ENCODE assay signal across 25 cellular contexts in the genomic region with DNA sequence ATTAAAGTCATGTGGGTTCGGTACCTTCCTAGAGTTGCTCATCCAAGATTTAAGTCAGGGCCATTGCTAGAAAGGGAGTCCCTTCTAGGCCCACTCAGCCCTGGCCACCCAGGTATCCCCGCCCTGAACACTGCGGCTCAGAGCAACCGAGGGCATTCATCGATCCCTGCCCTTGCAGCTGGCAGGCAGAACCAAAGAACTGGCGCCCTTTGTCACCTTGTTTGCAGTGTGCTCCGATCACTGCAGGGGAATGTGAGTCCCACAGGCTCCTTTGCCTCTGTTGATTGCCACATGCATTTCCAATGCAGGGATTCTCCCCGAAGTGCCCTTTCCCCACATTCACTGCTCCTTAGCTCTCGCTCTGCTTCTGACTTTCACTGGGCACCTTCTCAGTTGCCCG.
DNase-seq lines count a peak whose midpoint lies in the region; ATAC-seq, FAIRE-seq and TF ChIP-seq lines count a peak whose summit lies in the region.
"Had no signal": no experiment of that assay in that cellular context is flagged by ENCODE, and none has a peak within 500 bp of the region (broad histone marks: within the 10 kb centered on the region; RNA-seq: fewer than 3 reads in every experiment).

No MANE protein-coding gene starts in this region.

- DNase-seq in GM23338 (ENCODE audit: low spot score) (no peak), H1 (ENCODE audit: low read depth in 1 of 2, low spot score in 2 of 2) (no peak), neuronal stem cell (ENCODE audit: low spot score) (no peak), Peyer's patch (no peak), activated T-cell treated with anti-CD3 and anti-CD28 coated beads for 4 hours (no peak), left lung (no peak)
- DNase-seq: Caco-2; CD4-positive, CD25-positive, alpha-beta regulatory T cell; CD8-positive, alpha-beta T cell; DMS153; DMS79; EL; GDM1; GM23248; HFFc6 had no signal

- H2BK20ac ChIP-seq in H1 (ENCODE audit: low read length): no peak overlapping the region

- ATAC-seq in GM23338 (no peak), left lung (no peak)
- ATAC-seq: CD8-positive, alpha-beta T cell; GM12878 had no signal

- no peak overlapping the region for H3K4me3 ChIP-seq in GM23338
- H3K4me3 ChIP-seq in H1 (ENCODE audit: extremely low read depth in 1 of 4, insufficient read depth in 2 of 4, low read depth in 3 of 4, low read length in 4 of 4): no peak overlapping the region
- H3K4me3 ChIP-seq in liver (ENCODE audit: low read depth in 1 of 3, low read length in 3 of 3): no peak overlapping the region
- H3K4me3 ChIP-seq in neuronal stem cell (ENCODE audit: low read length in 2 of 2): no peak overlapping the region
- H3K4me3 ChIP-seq in Peyer's patch: no peak overlapping the region
- H3K4me3 ChIP-seq in left lung: no peak overlapping the region
- H3K4me3 ChIP-seq: BLaER1, GM12878, GM23248, HAP-1 had no signal

- H2BK120ac ChIP-seq in H1 (replicated peaks; ENCODE audit: low read depth, low read length) (no peak overlapping the region), neuronal stem cell (ENCODE audit: low read depth, low read length) (no peak overlapping the region)

- no peak overlapping the region for H3K27ac Mint-ChIP-seq in GM23338
- H3K27ac Mint-ChIP-seq: B cell; CD4-positive, CD25-positive, alpha-beta regulatory T cell; CD8-positive, alpha-beta T cell; HFFc6 had no signal

- H3K27me3 Mint-ChIP-seq in GM23338 (ENCODE audit: insufficient read depth, low read depth, poor library complexity): peaks cover 3% of the 10 kb centered on the region
- H3K27me3 Mint-ChIP-seq: CD4-positive, CD25-positive, alpha-beta regulatory T cell had no signal

- no peak for TF ChIP-seq EP300 in H1 (IDR thresholded peaks at IDR 0.05; ENCODE audit: borderline replicate concordance in 1 of 2, low read depth in 2 of 2, low read length in 2 of 2)

- H3K14ac ChIP-seq in H1 (ENCODE audit: insufficient read length) (no peak overlapping the region), neuronal stem cell (ENCODE audit: low read length) (no peak overlapping the region)

- no peak overlapping the region for H2BK5ac ChIP-seq in H1 (ENCODE audit: low read depth, low read length)
- no peak overlapping the region for H2BK5ac ChIP-seq in neuronal stem cell (ENCODE audit: low read length)

- H3K36me3 Mint-ChIP-seq in GM23338 (ENCODE audit: low read depth): no peaks in the 10 kb centered on the region
- H3K36me3 Mint-ChIP-seq: CD4-positive, CD25-positive, alpha-beta regulatory T cell; CD8-positive, alpha-beta T cell had no signal

- 0 out of 2 replicates have a peak, but pooled peaks cover 2% of the 10 kb centered on the region for H3K79me1 ChIP-seq in H1 (ENCODE audit: low read depth, low read length)
- no peaks in the 10 kb centered on the region for H3K79me1 ChIP-seq in neuronal stem cell (ENCODE audit: low read depth, low read length)

- TF ChIP-seq RAD21 in H1 (IDR thresholded peaks at IDR 0.05 in 1 of 2, conservative IDR thresholded peaks at IDR 0.05 in 1 of 2; ENCODE audit: low read depth in 2 of 2, low read length in 2 of 2) (no peak), liver (IDR thresholded peaks at IDR 0.05) (no peak)

- H4K8ac ChIP-seq in H1 (ENCODE audit: extremely low read depth, insufficient read depth, low read length) (no peak overlapping the region), neuronal stem cell (ENCODE audit: low read depth, low read length) (no peak overlapping the region)

- H3K9ac ChIP-seq in H1 (replicated peaks in 1 of 4; ENCODE audit: extremely low read depth in 1 of 4, low read depth in 3 of 4, low read length in 3 of 4): no peak overlapping the region
- H3K9ac ChIP-seq in liver (ENCODE audit: low read depth in 1 of 2, low read length in 2 of 2): no peak overlapping the region
- no peak overlapping the region for H3K9ac ChIP-seq in neuronal stem cell (ENCODE audit: low read depth, low read length, poor library complexity)
- H3K9ac ChIP-seq: BLaER1, GM23248 had no signal

- H3K4me1 Mint-ChIP-seq in GM23338: peaks cover 5% of the 10 kb centered on the region; the same call in 2 of the 3 replicates
- H3K4me1 Mint-ChIP-seq: B cell; CD4-positive, CD25-positive, alpha-beta regulatory T cell had no signal

- H3K4me2 ChIP-seq in GM23338 (no peak overlapping the region), H1 (ENCODE audit: insufficient read depth in 1 of 2, low read depth in 2 of 2, low read length in 2 of 2) (no peak overlapping the region), neuronal stem cell (ENCODE audit: insufficient read depth, low read length, poor library complexity, severe bottlenecking) (no peak overlapping the region)
- H3K4me2 ChIP-seq: BLaER1 had no signal

- H2BK12ac ChIP-seq in H1 (ENCODE audit: low read depth, low read length): peak overlapping the region; percentile 23; the same call in 1 of the 2 replicates
- no peak overlapping the region for H2BK12ac ChIP-seq in neuronal stem cell (ENCODE audit: low read length)

- no peak for TF ChIP-seq POLR2A in H1 (IDR thresholded peaks at IDR 0.05; ENCODE audit: control extremely low read depth in 1 of 2, low read depth in 2 of 2, low read length in 2 of 2)
- no peak for TF ChIP-seq POLR2A in Peyer's patch (IDR thresholded peaks at IDR 0.05)

- CTCF ChIA-PET in H1 (lab: Charles Lee; ENCODE audit: partially characterized antibody): interaction anchor here (1.5 kb wide), 1 partner anchor 69 kb away, joined by 4 read pairs; no protein-coding TSS in a partner anchor

- TF ChIP-seq CTCF in GM23338 (conservative IDR thresholded peaks at IDR 0.05; ENCODE audit: low read depth in 2 of 2) (no peak), H1 (IDR thresholded peaks at IDR 0.05; ENCODE audit: control extremely low read depth in 1 of 3, insufficient read depth in 1 of 3, low read depth in 1 of 3, low read length in 3 of 3) (no peak), liver (IDR thresholded peaks at IDR 0.05; ENCODE audit: low read depth, low read length, missing input control) (no peak), Peyer's patch (IDR thresholded peaks at IDR 0.05) (no peak), left lung (IDR thresholded peaks at IDR 0.05) (no peak)

- 91% methylated on average over 10 of the region's 10 CpGs; no CpG with 5 or more reads in 1 of the 2 experiments for WGBS in H1 (ENCODE audit: extremely low coverage in 1 of 2, insufficient coverage in 1 of 2, insufficient read length in 1 of 2, insufficient replicate concordance in 2 of 2, low coverage in 1 of 2, low lambda C conversion rate in 2 of 2, missing lambda C conversion rate in 1 of 2), 2 experiments
- WGBS in liver: 57% methylated on average over 10 of the region's 10 CpGs
- WGBS in neuronal stem cell (ENCODE audit: extremely low coverage in 2 of 2, insufficient read length in 2 of 2, insufficient replicate concordance in 1 of 2), 2 donors: no CpG with 5 or more reads among the region's 10 CpGs

- H4K20me1 ChIP-seq in GM23338 (replicated peaks; ENCODE audit: insufficient read depth) (no peaks in the 10 kb centered on the region), H1 (replicated peaks in 1 of 2; ENCODE audit: control insufficient read depth in 1 of 2, insufficient read depth in 2 of 2, low read length in 2 of 2) (peaks cover 0 to 8% of the 10 kb centered on the region in 2 experiments)
- H4K20me1 ChIP-seq: BLaER1 had no signal

- H3K27ac ChIP-seq in GM23338 (ENCODE audit: low read depth) (no peak overlapping the region), H1 (ENCODE audit: low read depth, low read length) (no peak overlapping the region), liver (ENCODE audit: low read depth in 1 of 2, low read length in 2 of 2) (no peak overlapping the region), neuronal stem cell (replicated peaks; ENCODE audit: low read length) (no peak overlapping the region), Peyer's patch (no peak overlapping the region), left lung (no peak overlapping the region)
- H3K27ac ChIP-seq: 22Rv1, BLaER1, C4-2B, GM23248 had no signal

- H3K4me3 Mint-ChIP-seq in GM23338: no peak overlapping the region
- H3K4me3 Mint-ChIP-seq: B cell; CD4-positive, CD25-positive, alpha-beta regulatory T cell; CD8-positive, alpha-beta T cell; HFFc6 had no signal

- H2AFZ ChIP-seq in GM23338 (peak overlapping the region; percentile 43; the same call in 1 of the 2 replicates), H1 (ENCODE audit: low read length) (no peak overlapping the region), neuronal stem cell (ENCODE audit: low read length) (peak overlapping the region; percentile 20)
- H2AFZ ChIP-seq: GM23248 had no signal

- no peak for FAIRE-seq in H1 (lab: Jason Lieb, UNC)
- FAIRE-seq: A204.1, GM12878, GM19239, H54 had no signal

- H3K4me1 ChIP-seq in GM23338 (ENCODE audit: insufficient read depth) (no peaks in the 10 kb centered on the region), H1 (replicated peaks in 1 of 4; ENCODE audit: control insufficient read depth in 3 of 4, insufficient read depth in 4 of 4, low read length in 3 of 4) (peaks cover 0 to 4% (median 0%) of the 10 kb centered on the region in 4 experiments; a peak in 1 of 7 replicates), liver (ENCODE audit: control insufficient read depth in 4 of 4, insufficient read depth in 4 of 4, low read length in 3 of 4) (peaks cover 0 to 6% (median 2%) of the 10 kb centered on the region in 4 donors), neuronal stem cell (ENCODE audit: control insufficient read depth in 2 of 2, insufficient read depth in 1 of 2, low read depth in 1 of 2, low read length in 2 of 2) (peaks cover 0 to 7% of the 10 kb centered on the region in 2 donors), Peyer's patch (no peaks in the 10 kb centered on the region), left lung (no peaks in the 10 kb centered on the region)
- H3K4me1 ChIP-seq: BLaER1, Caco-2, HAP-1 had no signal

- no peaks in the 10 kb centered on the region for H3K36me3 ChIP-seq in GM23338 (ENCODE audit: insufficient read depth)
- no peaks in the 10 kb centered on the region; a peak in 1 of 8 replicates for H3K36me3 ChIP-seq in H1 (ENCODE audit: control insufficient read depth in 2 of 4, insufficient read depth in 4 of 4, low read length in 3 of 4)
- no peaks in the 10 kb centered on the region for H3K36me3 ChIP-seq in liver (ENCODE audit: control insufficient read depth in 4 of 4, insufficient read depth in 3 of 4, low read depth in 1 of 4, low read length in 3 of 4)
- peaks cover 0 to 2% of the 10 kb centered on the region in 2 donors for H3K36me3 ChIP-seq in neuronal stem cell (replicated peaks in 1 of 2; ENCODE audit: control insufficient read depth in 2 of 2, insufficient read depth in 2 of 2, low read length in 2 of 2)
- H3K36me3 ChIP-seq in Peyer's patch: no peaks in the 10 kb centered on the region
- H3K36me3 ChIP-seq in left lung: no peaks in the 10 kb centered on the region
- H3K36me3 ChIP-seq: BLaER1, HAP-1 had no signal

- H3K18ac ChIP-seq in H1 (ENCODE audit: extremely low read depth, low read length) (no peak overlapping the region), neuronal stem cell (ENCODE audit: low read length) (peak overlapping the region; percentile 53)

- no peak overlapping the region for H3K23ac ChIP-seq in H1 (ENCODE audit: insufficient read length)
- no peak overlapping the region for H3K23ac ChIP-seq in neuronal stem cell (ENCODE audit: low read depth, low read length, poor library complexity)

- H2BK15ac ChIP-seq in H1 (ENCODE audit: low read length): 0 out of 2 replicates have a peak overlapping the region, but pooled peaks have one; percentile 51
- no peak overlapping the region for H2BK15ac ChIP-seq in neuronal stem cell (ENCODE audit: low read length)

- H3F3A ChIP-seq in GM23338 (replicated peaks; ENCODE audit: low read depth): no peaks in the 10 kb centered on the region

- H4K5ac ChIP-seq in H1 (ENCODE audit: insufficient read length, low read depth, low read length): no peak overlapping the region

- H3K27me3 ChIP-seq in GM23338 (ENCODE audit: insufficient read depth): no peaks in the 10 kb centered on the region
- no peaks in the 10 kb centered on the region for H3K27me3 ChIP-seq in H1 (replicated peaks in 1 of 4; ENCODE audit: control insufficient read depth in 3 of 4, extremely low read depth in 1 of 4, insufficient read depth in 3 of 4, low read length in 3 of 4)
- no peaks in the 10 kb centered on the region for H3K27me3 ChIP-seq in liver (ENCODE audit: control insufficient read depth in 4 of 4, insufficient read depth in 4 of 4, low read length in 3 of 4)
- no peaks in the 10 kb centered on the region for H3K27me3 ChIP-seq in neuronal stem cell (ENCODE audit: control insufficient read depth in 3 of 3, insufficient read depth in 3 of 3, low read depth in 1 of 3, low read length in 3 of 3)
- H3K27me3 ChIP-seq in Peyer's patch: no peaks in the 10 kb centered on the region
- no peaks in the 10 kb centered on the region for H3K27me3 ChIP-seq in left lung
- H3K27me3 ChIP-seq: BLaER1 had no signal

- no peak overlapping the region for H3K4ac ChIP-seq in H1 (replicated peaks; ENCODE audit: insufficient read length, low read depth, low read length)
- no peak overlapping the region for H3K4ac ChIP-seq in neuronal stem cell (ENCODE audit: low read length)

- no peak overlapping the region for H3K56ac ChIP-seq in H1 (replicated peaks; ENCODE audit: insufficient read length, low read depth, low read length)

- intact Hi-C loops in left lung (cut with DNase I): no loop called here

- H3K79me2 ChIP-seq in GM23338 (replicated peaks; ENCODE audit: insufficient read depth): no peaks in the 10 kb centered on the region
- no peaks in the 10 kb centered on the region for H3K79me2 ChIP-seq in H1 (ENCODE audit: control insufficient read depth in 1 of 2, insufficient read depth in 2 of 2, low read length in 2 of 2)

- peaks cover 7% of the 10 kb centered on the region; the same call in 1 of the 2 replicates for H3K9me2 ChIP-seq in GM23338 (ENCODE audit: insufficient read depth)

- POLR2A ChIA-PET in H1 (lab: Charles Lee; ENCODE audit: partially characterized antibody): no interaction called here

- H4K91ac ChIP-seq in H1 (replicated peaks; ENCODE audit: insufficient read length, low read length): no peak overlapping the region
- no peak overlapping the region for H4K91ac ChIP-seq in neuronal stem cell (ENCODE audit: low read depth, low read length, poor library complexity)

- no peak overlapping the region for H2AK5ac ChIP-seq in H1 (ENCODE audit: low read depth, low read length)
- H2AK5ac ChIP-seq in neuronal stem cell (ENCODE audit: low read depth, low read length): no peak overlapping the region

- 0 out of 4 replicates have a peak, but pooled peaks cover 0 to 3% of the 10 kb centered on the region in 2 experiments for H3K9me3 ChIP-seq in H1 (ENCODE audit: insufficient read depth in 2 of 2, low read depth in 1 of 2, low read length in 1 of 2)
- H3K9me3 ChIP-seq in liver (ENCODE audit: control insufficient read depth in 4 of 4, low read length in 3 of 4): no peaks in the 10 kb centered on the region
- H3K9me3 ChIP-seq in neuronal stem cell (replicated peaks in 1 of 2; ENCODE audit: control insufficient read depth in 2 of 2, insufficient read depth in 1 of 2, low read depth in 1 of 2, low read length in 2 of 2): peaks cover 0 to 5% of the 10 kb centered on the region in 2 donors
- H3K9me3 ChIP-seq in Peyer's patch: no peaks in the 10 kb centered on the region
- H3K9me3 ChIP-seq in left lung: no peaks in the 10 kb centered on the region
- H3K9me3 ChIP-seq: BLaER1, Caco-2, HAP-1 had no signal

- H3K9me3 Mint-ChIP-seq in GM23338: peaks cover 23% of the 10 kb centered on the region
- H3K9me3 Mint-ChIP-seq: CD8-positive, alpha-beta T cell had no signal

- peaks cover 7% of the 10 kb centered on the region; the same call in 1 of the 2 replicates for H3K23me2 ChIP-seq in H1 (ENCODE audit: low read depth, low read length)
